ENCODE assay signal across 11 cellular contexts in genomic region chr22:20536590-20537324, GRCh38. TPM values are rescaled to one million over a fixed set of nuclear protein-coding genes. Genes with fewer than 3 reads are reported as not detected.
DNase-seq lines count a peak whose midpoint lies in the region; ATAC-seq and TF ChIP-seq lines count a peak whose summit lies in the region.
"Had no signal": no experiment of that assay in that cellular context is flagged by ENCODE, and none has a peak within 500 bp of the region (broad histone marks: within the 10 kb centered on the region; RNA-seq: fewer than 3 reads in every experiment).

No MANE protein-coding gene starts in this region.

- POLR2A ChIA-PET in RWPE1 (lab: Yijun Ruan, JAX; ENCODE audit: low non-redundant PET) = no interaction called here

- CTCF ChIA-PET in activated naive CD4-positive, alpha-beta T cell treated with anti-CD3 and anti-CD28 coated beads for 36 hours (lab: Charles Lee) = no interaction called here
- CTCF ChIA-PET in RWPE1 (lab: Yijun Ruan, JAX) = no interaction called here

- peaks cover 26% of the 10 kb centered on the region for H3K36me3 Mint-ChIP-seq in activated naive CD4-positive, alpha-beta T cell treated with anti-CD3 and anti-CD28 coated beads for 36 hours (ENCODE audit: low read depth)
- peaks cover 78% of the 10 kb centered on the region for H3K36me3 Mint-ChIP-seq in stimulated activated effector memory CD8-positive, alpha-beta T cell treated with anti-CD3 and anti-CD28 coated beads, Interleukin-12 subunit alpha, Interleukin-12 subunit beta, amount 100 ng/mL, for 72 hours

- H3K27me3 ChIP-seq in left ventricle myocardium inferior (ENCODE audit: low read depth) = no peaks in the 10 kb centered on the region

- DNase-seq in activated naive CD4-positive, alpha-beta T cell treated with anti-CD3 and anti-CD28 coated beads for 36 hours = no peak
- DNase-seq in activated naive CD4-positive, alpha-beta T cell (lab: John Stamatoyannopoulos, UW) = no peak
- DNase-seq in RWPE1 (ENCODE audit: low spot score) (no peak), left ventricle myocardium inferior (peak; percentile 61), SKM-1 (lab: John Stamatoyannopoulos, UW; ENCODE audit: unreplicated experiment) (no peak)
- no peak for DNase-seq in stimulated activated effector memory CD8-positive, alpha-beta T cell treated with anti-CD3 and anti-CD28 coated beads, Interleukin-12 subunit alpha, Interleukin-12 subunit beta, amount 100 ng/mL, for 72 hours (ENCODE audit: low spot score in 2 of 2)
- DNase-seq: hippocampal formation had no signal

- no peaks in the 10 kb centered on the region for H3K9me3 ChIP-seq in left ventricle myocardium inferior (replicated peaks)

- H3K27ac ChIP-seq in RWPE1 (peak overlapping the region; percentile 100), left ventricle myocardium inferior (replicated peaks) (peak overlapping the region; percentile 77)

- H3K27ac Mint-ChIP-seq in activated naive CD4-positive, alpha-beta T cell treated with anti-CD3 and anti-CD28 coated beads for 36 hours = peak overlapping the region; percentile 50
- H3K27ac Mint-ChIP-seq in stimulated activated effector memory CD8-positive, alpha-beta T cell treated with anti-CD3 and anti-CD28 coated beads, Interleukin-12 subunit alpha, Interleukin-12 subunit beta, amount 100 ng/mL, for 72 hours = peak overlapping the region; percentile 80
- H3K27ac Mint-ChIP-seq: dendritic cell treated with granulocyte-macrophage colony-stimulating factor and Interleukin-4, amounts not matched to agents 40 ng/mL and 50 ng/mL, for 4 days had no signal

- no peak overlapping the region for H3K4me3 Mint-ChIP-seq in activated naive CD4-positive, alpha-beta T cell treated with anti-CD3 and anti-CD28 coated beads for 36 hours
- no peak overlapping the region for H3K4me3 Mint-ChIP-seq in stimulated activated effector memory CD8-positive, alpha-beta T cell treated with anti-CD3 and anti-CD28 coated beads, Interleukin-12 subunit alpha, Interleukin-12 subunit beta, amount 100 ng/mL, for 72 hours
- H3K4me3 Mint-ChIP-seq: dendritic cell treated with granulocyte-macrophage colony-stimulating factor and Interleukin-4, amounts not matched to agents 40 ng/mL and 50 ng/mL, for 4 days had no signal

- H3K27me3 Mint-ChIP-seq in activated naive CD4-positive, alpha-beta T cell treated with anti-CD3 and anti-CD28 coated beads for 36 hours (ENCODE audit: low read depth) = no peaks in the 10 kb centered on the region
- H3K27me3 Mint-ChIP-seq: dendritic cell treated with granulocyte-macrophage colony-stimulating factor and Interleukin-4, amounts not matched to agents 40 ng/mL and 50 ng/mL, for 4 days had no signal

- peaks cover 37% of the 10 kb centered on the region for H3K36me3 ChIP-seq in left ventricle myocardium inferior

- H3K4me1 ChIP-seq in left ventricle myocardium inferior = peaks cover 79% of the 10 kb centered on the region

- H3K4me3 ChIP-seq in left ventricle myocardium inferior = no peak overlapping the region

- ATAC-seq in stimulated activated effector memory CD8-positive, alpha-beta T cell treated with anti-CD3 and anti-CD28 coated beads, Interleukin-12 subunit alpha, Interleukin-12 subunit beta, amount 100 ng/mL, for 72 hours = no peak
- ATAC-seq in HG03095 (IDR thresholded peaks at IDR 0.05; ENCODE audit: unreplicated experiment) (no peak), GM21390 (IDR thresholded peaks at IDR 0.05; ENCODE audit: unreplicated experiment) (no peak)
- ATAC-seq: HCT116 had no signal

- intact Hi-C loops in activated naive CD4-positive, alpha-beta T cell treated with anti-CD3 and anti-CD28 coated beads for 36 hours (cut with micrococcal nuclease) = no loop called here
- intact Hi-C loops in left ventricle myocardium inferior (cut with micrococcal nuclease) = no loop called here

- TF ChIP-seq CTCF in RWPE1 (conservative IDR thresholded peaks at IDR 0.05; ENCODE audit: low read depth) (no peak), left ventricle myocardium inferior (IDR thresholded peaks at IDR 0.05; ENCODE audit: borderline replicate concordance) (no peak)

- H3K9me3 Mint-ChIP-seq in activated naive CD4-positive, alpha-beta T cell treated with anti-CD3 and anti-CD28 coated beads for 36 hours = no peaks in the 10 kb centered on the region
- no peaks in the 10 kb centered on the region for H3K9me3 Mint-ChIP-seq in stimulated activated effector memory CD8-positive, alpha-beta T cell treated with anti-CD3 and anti-CD28 coated beads, Interleukin-12 subunit alpha, Interleukin-12 subunit beta, amount 100 ng/mL, for 72 hours
- H3K9me3 Mint-ChIP-seq: dendritic cell treated with granulocyte-macrophage colony-stimulating factor and Interleukin-4, amounts not matched to agents 40 ng/mL and 50 ng/mL, for 4 days had no signal

- H3K4me1 Mint-ChIP-seq in activated naive CD4-positive, alpha-beta T cell treated with anti-CD3 and anti-CD28 coated beads for 36 hours (ENCODE audit: low read depth) = peaks cover 32% of the 10 kb centered on the region
- peaks cover 52% of the 10 kb centered on the region for H3K4me1 Mint-ChIP-seq in stimulated activated effector memory CD8-positive, alpha-beta T cell treated with anti-CD3 and anti-CD28 coated beads, Interleukin-12 subunit alpha, Interleukin-12 subunit beta, amount 100 ng/mL, for 72 hours

RNA-seq across cellular contexts. Expression of gene MED15, which starts 29.3 kb away (rescaled TPM):
- 100 to 1,000 TPM in 1 of 2 experiments, 10 to 100 TPM in 1; 94.7 to 108 TPM for total RNA-seq in activated naive CD4-positive, alpha-beta T cell treated with anti-CD3 and anti-CD28 coated beads for 36 hours
- total RNA-seq in left ventricle myocardium inferior = 40.3 TPM

RNA-seq across cellular contexts. Expression of gene KLHL22, which starts 41.2 kb away (rescaled TPM):
- 10 to 100 TPM; 10.1 to 11.7 TPM for total RNA-seq in activated naive CD4-positive, alpha-beta T cell treated with anti-CD3 and anti-CD28 coated beads for 36 hours
- 16.1 TPM for total RNA-seq in left ventricle myocardium inferior
